In genomic region chr1:59565611-59566410, GRCh38 we compare ENCODE assay signal across 15 cellular contexts.
DNase-seq lines count a peak whose midpoint lies in the region; ATAC-seq and TF ChIP-seq lines count a peak whose summit lies in the region.
"Had no signal": no experiment of that assay in that cellular context is flagged by ENCODE, and none has a peak within 500 bp of the region (broad histone marks: within the 10 kb centered on the region; RNA-seq: fewer than 3 reads in every experiment).

No MANE protein-coding gene starts in this region.

- H3K4ac ChIP-seq in H9 (ENCODE audit: low read depth, low read length) = no peak overlapping the region

- H2BK15ac ChIP-seq in H9 (ENCODE audit: low read depth, low read length) = no peak overlapping the region

- no peak overlapping the region for H3K9ac ChIP-seq in H9 (ENCODE audit: extremely low read depth, insufficient read length, low read length)

- H3K4me3 ChIP-seq in AG04450 (ENCODE audit: low read depth, low read length) = peak overlapping the region; percentile 39

- H2AFZ ChIP-seq in H9 (ENCODE audit: low read length) = no peak overlapping the region

- H3K9me3 ChIP-seq in AG04450 (ENCODE audit: control insufficient read depth, insufficient read depth, low read length) (no peaks in the 10 kb centered on the region; the same call in 1 of the 2 replicates), H9 (ENCODE audit: control insufficient read depth, low read depth, low read length) (no peaks in the 10 kb centered on the region)

- TF ChIP-seq CTCF in AG04450 (IDR thresholded peaks at IDR 0.05; ENCODE audit: low read depth, low read length) (no peak), nephron (IDR thresholded peaks at IDR 0.05; ENCODE audit: unreplicated experiment in 3 of 3) (no peak), H9 (conservative IDR thresholded peaks at IDR 0.05) (no peak)

- H3K9me3 Mint-ChIP-seq in nephron (peaks cover 4% of the 10 kb centered on the region), H9 (no peaks in the 10 kb centered on the region)
- H3K9me3 Mint-ChIP-seq: dendritic cell treated with granulocyte-macrophage colony-stimulating factor and Interleukin-4, amounts not matched to agents 40 ng/mL and 50 ng/mL, for 4 days; neural crest cell had no signal

- H2BK12ac ChIP-seq in H9 (ENCODE audit: insufficient read length, low read depth, low read length) = no peak overlapping the region

- CTCF ChIA-PET in AG04450 (lab: Charles Lee) = interaction anchor here (0.7 to 0.8 kb wide), 2 partner anchors 133 to 134 kb away, joined by 3 to 4 read pairs; no protein-coding TSS in a partner anchor

- in situ Hi-C loops in G401 (cut with HindIII; ENCODE audit: low sequenced_read_pairs) = no loop called here

- H3K27me3 Mint-ChIP-seq in nephron (ENCODE audit: low read depth) (no peaks in the 10 kb centered on the region), H9 (ENCODE audit: low read depth) (no peaks in the 10 kb centered on the region)
- H3K27me3 Mint-ChIP-seq: B cell; dendritic cell treated with granulocyte-macrophage colony-stimulating factor and Interleukin-4, amounts not matched to agents 40 ng/mL and 50 ng/mL, for 4 days had no signal

- no peak overlapping the region for H2AK5ac ChIP-seq in H9 (ENCODE audit: insufficient read length, low read length)

- H3K4me3 Mint-ChIP-seq in nephron (no peak overlapping the region), H9 (no peak overlapping the region)
- H3K4me3 Mint-ChIP-seq: B cell; dendritic cell treated with granulocyte-macrophage colony-stimulating factor and Interleukin-4, amounts not matched to agents 40 ng/mL and 50 ng/mL, for 4 days; neural crest cell had no signal

- DNase-seq in AG04450 (ENCODE audit: low read depth, low spot score) (peak; percentile 84), HT1080 (ENCODE audit: low read depth) (peak; percentile 73), dedifferentiated amniotic fluid mesenchymal stem cell (ENCODE audit: extremely low spot score) (peak; percentile 67), G401 (ENCODE audit: low spot score) (no peak), H9 (no peak), NCI-H82 treated with DMSO at 0.1 percent for 48 hours (lab: John Stamatoyannopoulos, UW; ENCODE audit: unreplicated experiment) (no peak)
- DNase-seq: activated CD8-positive, alpha-beta memory T cell treated with anti-CD3 and anti-CD28 coated beads for 24 hours; activated naive CD4-positive, alpha-beta T cell treated with Interleukin-2 at 50 U/mL for 16 hours; stimulated activated CD4-positive, alpha-beta T cell treated with anti-CD3 and anti-CD28 coated beads, Interleukin-15, amount 100 ng/mL, for 24 hours; T-helper 2 cell had no signal

- H3T11ph ChIP-seq in H9 (ENCODE audit: low read length) = no peak overlapping the region

- no peak overlapping the region for H2BK5ac ChIP-seq in H9 (ENCODE audit: insufficient read length, low read length)

- no CpG with 5 or more reads among the region's 5 CpGs for WGBS in H9 (ENCODE audit: extremely low coverage, insufficient read length, low lambda C conversion rate)

- H3K79me1 ChIP-seq in H9 (ENCODE audit: insufficient read depth, low read depth, low read length, poor library complexity, severe bottlenecking) = no peaks in the 10 kb centered on the region

- H3K23me2 ChIP-seq in H9 (ENCODE audit: insufficient read length, low read depth, low read length, poor library complexity, severe bottlenecking) = no peaks in the 10 kb centered on the region

- H2BK20ac ChIP-seq in H9 (ENCODE audit: low read depth, low read length, poor library complexity, severe bottlenecking) = no peak overlapping the region

- POLR2A ChIA-PET in AG04450 (lab: Yijun Ruan, JAX) = interaction anchor here (0.6 kb wide), 1 partner anchor 799 kb away, joined by 3 read pairs; no protein-coding TSS in a partner anchor

- H2BK120ac ChIP-seq in H9 (ENCODE audit: low read depth, low read length, poor library complexity, severe bottlenecking) = no peak overlapping the region

- peaks cover 15% of the 10 kb centered on the region for H3K36me3 Mint-ChIP-seq in nephron (ENCODE audit: low read depth)
- peaks cover 0 to 2% (median 0%) of the 10 kb centered on the region in 3 experiments; a peak in 1 of 7 replicates for H3K36me3 Mint-ChIP-seq in H9 (ENCODE audit: insufficient read depth in 1 of 3, low read depth in 3 of 3)

- no peaks in the 10 kb centered on the region for H4K20me1 ChIP-seq in H9 (ENCODE audit: control insufficient read depth, insufficient read depth, insufficient read length)

- H4K8ac ChIP-seq in H9 (replicated peaks; ENCODE audit: insufficient read length, low read depth, low read length) = no peak overlapping the region

- no peak for ATAC-seq in GM19324 (IDR thresholded peaks at IDR 0.05; ENCODE audit: low FRiP score, unreplicated experiment)

- H3K27ac Mint-ChIP-seq in nephron (peak overlapping the region in 2 of 3 experiments; percentile 16 to 71), H9 (no peak overlapping the region)
- H3K27ac Mint-ChIP-seq: B cell; dendritic cell treated with granulocyte-macrophage colony-stimulating factor and Interleukin-4, amounts not matched to agents 40 ng/mL and 50 ng/mL, for 4 days had no signal

- H3K56ac ChIP-seq in H9 (ENCODE audit: insufficient read length, low read depth, low read length) = no peak overlapping the region

- no peak overlapping the region for H3K18ac ChIP-seq in H9 (ENCODE audit: insufficient read length, low read depth, low read length)

- peaks cover 6% of the 10 kb centered on the region for H3K4me1 Mint-ChIP-seq in nephron
- H3K4me1 Mint-ChIP-seq in H9 = peaks cover 6 to 9% of the 10 kb centered on the region in 2 experiments

- peaks cover 6% of the 10 kb centered on the region; the same call in 1 of the 2 replicates for H3K4me1 ChIP-seq in H9 (ENCODE audit: insufficient read depth, low read length)

- no peak overlapping the region for H3K4me2 ChIP-seq in H9 (ENCODE audit: insufficient read depth, insufficient read length, low read length)

- H3K27me3 ChIP-seq in AG04450 (ENCODE audit: control insufficient read depth, insufficient read depth, low read length) = no peaks in the 10 kb centered on the region
- no peaks in the 10 kb centered on the region for H3K27me3 ChIP-seq in H9 (ENCODE audit: insufficient read depth, low read length)

- no peak overlapping the region for H4K5ac ChIP-seq in H9 (ENCODE audit: insufficient read length, low read depth, low read length)

- no peak overlapping the region for H3K23ac ChIP-seq in H9 (ENCODE audit: insufficient read length, low read depth, low read length)

- H4K91ac ChIP-seq in H9 (ENCODE audit: insufficient read length, low read depth, low read length) = no peak overlapping the region

- H3K27ac ChIP-seq in AG04450 (ENCODE audit: low read depth, low read length) = peak overlapping the region; percentile 83
- H3K27ac ChIP-seq in H9 (ENCODE audit: insufficient read length, low read depth, low read length) = no peak overlapping the region

- H3K14ac ChIP-seq in H9 (ENCODE audit: insufficient read depth, low read length) = no peak overlapping the region

- H3K79me2 ChIP-seq in H9 (ENCODE audit: insufficient read depth, low read length) = no peaks in the 10 kb centered on the region

Comparison
In these comparisons a context has a peak if more than half of its experiments do, and no peak if none do; other contexts are left out.
1. DNase-seq: peak in AG04450 (single experiment), HT1080 (single experiment) and dedifferentiated amniotic fluid mesenchymal stem cell (single experiment); none in G401 (single experiment), H9 (single experiment) and NCI-H82 treated with DMSO at 0.1 percent for 48 hours (single experiment).
2. H3K27ac Mint-ChIP-seq: peak in nephron (2 of 3); none in H9 (0 of 3).